In genomic region chr5:14145356-14146334, GRCh38 we compare ENCODE assay signal across 9 cellular contexts. TPM values are rescaled to one million over a fixed set of nuclear protein-coding genes. Genes with fewer than 3 reads are reported as not detected.
A peak's percentile ranks its signal among the peaks of the same experiment; 100 is the strongest.
DNase-seq lines count a peak whose midpoint lies in the region; TF ChIP-seq lines count a peak whose summit lies in the region.
"Had no signal": no experiment of that assay in that cellular context is flagged by ENCODE, and none has a peak within 500 bp of the region (broad histone marks: within the 10 kb centered on the region; RNA-seq: fewer than 3 reads in every experiment).

No MANE protein-coding gene starts in this region.

- H3K4me3 ChIP-seq in adipocyte (ENCODE audit: low read length) (peak overlapping the region; percentile 98), suprapubic skin (peak overlapping the region; percentile 76)

- H3K36me3 ChIP-seq in adipocyte (ENCODE audit: control insufficient read depth, insufficient read depth, low read length, severe bottlenecking) = peaks cover 4% of the 10 kb centered on the region
- H3K36me3 ChIP-seq in suprapubic skin = no peaks in the 10 kb centered on the region

- H3K9me3 ChIP-seq in adipocyte (ENCODE audit: control insufficient read depth, low read length) (no peaks in the 10 kb centered on the region), suprapubic skin (no peaks in the 10 kb centered on the region)

- H3K27ac ChIP-seq in suprapubic skin = peak overlapping the region; percentile 87

- H3K4me1 ChIP-seq in adipocyte (ENCODE audit: control insufficient read depth, insufficient read depth, low read length) = peaks cover 69% of the 10 kb centered on the region
- peaks cover 53% of the 10 kb centered on the region for H3K4me1 ChIP-seq in suprapubic skin

- no peak for TF ChIP-seq POLR2A in suprapubic skin (IDR thresholded peaks at IDR 0.05)

- WGBS in suprapubic skin = 23% methylated on average over 15 of the region's 15 CpGs

- no peak for TF ChIP-seq EP300 in suprapubic skin (IDR thresholded peaks at IDR 0.05)

- H3K27me3 ChIP-seq in adipocyte (replicated peaks; ENCODE audit: control insufficient read depth, insufficient read depth, low read length) = no peaks in the 10 kb centered on the region
- H3K27me3 ChIP-seq in suprapubic skin = no peaks in the 10 kb centered on the region

- peak overlapping the region; percentile 99 for H3K9ac ChIP-seq in adipocyte (ENCODE audit: low read length)

- TF ChIP-seq CTCF in suprapubic skin (IDR thresholded peaks at IDR 0.05) = no peak

- DNase-seq in NCI-H526 treated with DMSO at 0.1 percent for 48 hours (lab: John Stamatoyannopoulos, UW) (peak; percentile 70), NCI-H526 (lab: John Stamatoyannopoulos, UW) (no peak), adipocyte (ENCODE audit: low read depth) (peak; percentile 42), iPS-NIHi11 (ENCODE audit: low spot score) (peak; percentile 49), suprapubic skin (ENCODE audit: low spot score in 2 of 2) (no peak), OCI-M1 (lab: John Stamatoyannopoulos, UW) (no peak), SIG-M5 treated with dmso at 0.1 percent for 504 hours (lab: John Stamatoyannopoulos, UW; ENCODE audit: unreplicated experiment) (no peak), SHP77 treated with DMSO at 0.1 percent for 48 hours (lab: John Stamatoyannopoulos, UW) (no peak)
- DNase-seq: DND-41 had no signal

RNA-seq across cellular contexts. Expression of gene TRIO, which starts 2.5 kb away (rescaled TPM):
- 100 to 1,000 TPM in 1 of 4 donors, 10 to 100 TPM in 3; 62.7 to 159 (median 70.4) TPM for total RNA-seq in suprapubic skin

Comparison
In these comparisons a context has a peak if more than half of its experiments do, and no peak if none do; other contexts are left out.
1. DNase-seq: peak in NCI-H526 treated with DMSO at 0.1 percent for 48 hours (single experiment), adipocyte (single experiment) and iPS-NIHi11 (single experiment); none in NCI-H526 (0 of 2), suprapubic skin (0 of 2), OCI-M1 (single experiment), SIG-M5 treated with dmso at 0.1 percent for 504 hours (single experiment) and SHP77 treated with DMSO at 0.1 percent for 48 hours (single experiment).